Comparison of ENCODE assay signal across 7 cellular contexts in the genomic region with DNA sequence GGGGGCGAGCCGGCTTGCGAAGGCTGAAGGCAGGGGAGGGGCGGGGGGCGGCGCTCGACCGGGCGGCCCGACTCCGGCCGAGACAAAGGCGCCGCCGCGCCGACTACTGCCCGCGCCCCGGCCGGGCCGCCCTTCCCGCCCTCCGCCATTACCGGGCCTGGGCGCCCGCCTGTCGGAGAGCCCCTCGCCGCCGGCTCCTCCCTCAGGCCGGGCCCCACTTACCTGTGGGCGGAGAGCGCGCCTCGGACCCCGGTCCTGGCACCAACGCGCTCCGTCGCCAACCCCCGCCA. TPM values are rescaled to one million over a fixed set of nuclear protein-coding genes. Genes with fewer than 3 reads are reported as not detected.
DNase-seq lines count a peak whose midpoint lies in the region; ATAC-seq and TF ChIP-seq lines count a peak whose summit lies in the region.

No MANE protein-coding gene starts in this region.

- H3K9me3 ChIP-seq in HUES6 (ENCODE audit: control insufficient read depth, insufficient read depth, low read depth, low read length) (no peaks in the 10 kb centered on the region), mammary epithelial cell (replicated peaks; ENCODE audit: insufficient read depth, low read length) (no peaks in the 10 kb centered on the region)

- no TSS peak for BruUV-seq in mammary epithelial cell (replicated peaks; lab: Mats Ljungman, UMichigan)

- H3K36me3 Mint-ChIP-seq in memory B cell, result no peaks in the 10 kb centered on the region

- peak overlapping the region; percentile 93 for H2AFZ ChIP-seq in mammary epithelial cell (ENCODE audit: low read depth, low read length)

- in situ Hi-C loops in mammary epithelial cell (cut with MboI; ENCODE audit: low sequenced_read_pairs in 2 of 2), result no loop called here

- H3K4me1 Mint-ChIP-seq in memory B cell, result peaks cover 21% of the 10 kb centered on the region

- no peak for DNase-seq in mammary epithelial cell
- no peak for DNase-seq in memory B cell (ENCODE audit: low spot score in 2 of 2)
- DNase-seq in NCI-H2227 treated with DMSO at 0.1 percent for 48 hours (lab: John Stamatoyannopoulos, UW), result no peak
- no peak for DNase-seq in activated naive CD4-positive, alpha-beta T cell treated with Interleukin-2 at 50 U/mL for 16 hours

- intact Hi-C loops in mammary epithelial cell (cut with micrococcal nuclease), result loop anchor here (1.0 to 5.0 kb wide), 5 partner anchors 19 to 141 kb away; no protein-coding TSS in a partner anchor

- H3K79me2 ChIP-seq in mammary epithelial cell (ENCODE audit: insufficient read depth, low read length), result peaks cover 47% of the 10 kb centered on the region

- WGBS in mammary epithelial cell (ENCODE audit: low coverage, missing lambda C conversion rate), result no CpG with 5 or more reads among the region's 42 CpGs

- no peaks in the 10 kb centered on the region for H3K27me3 Mint-ChIP-seq in memory B cell

- H3K4me3 Mint-ChIP-seq in memory B cell, result peak overlapping the region; percentile 93

- H3K9ac ChIP-seq in HUES6 (ENCODE audit: low read length) (peak overlapping the region; percentile 97), mammary epithelial cell (ENCODE audit: insufficient read depth, low read length) (peak overlapping the region; percentile 71)

- CTCF ChIA-PET in mammary epithelial cell (lab: Charles Lee; ENCODE audit: low non-redundant PET), result no interaction called here

- H3K27ac ChIP-seq in HUES6 (ENCODE audit: low read depth, low read length) (peak overlapping the region; percentile 97), mammary epithelial cell (ENCODE audit: insufficient read depth, low read depth, low read length) (peak overlapping the region; percentile 83)

- no peaks in the 10 kb centered on the region for H4K20me1 ChIP-seq in mammary epithelial cell (ENCODE audit: insufficient read depth, low read length)

- no peak for TF ChIP-seq CTCF in mammary epithelial cell (conservative IDR thresholded peaks at IDR 0.05 in 1 of 2, IDR thresholded peaks at IDR 0.05 in 1 of 2; ENCODE audit: extremely low read depth in 1 of 2, insufficient read depth in 1 of 2, low read depth in 1 of 2, low read length in 2 of 2)

- H3K27me3 ChIP-seq in HUES6 (ENCODE audit: control insufficient read depth, insufficient read depth, low read length) (no peaks in the 10 kb centered on the region), mammary epithelial cell (ENCODE audit: insufficient read depth, low read length) (no peaks in the 10 kb centered on the region)

- ATAC-seq in GM18498 (IDR thresholded peaks at IDR 0.05; ENCODE audit: unreplicated experiment) (peak; percentile 63), GM21447 (IDR thresholded peaks at IDR 0.05; ENCODE audit: unreplicated experiment) (peak; percentile 41), memory B cell (ENCODE audit: low read depth) (peak; percentile 68)

- H3K9me3 Mint-ChIP-seq in memory B cell, result no peaks in the 10 kb centered on the region

- H3K4me1 ChIP-seq in HUES6 (ENCODE audit: control insufficient read depth, insufficient read depth, low read length), result peaks cover 26% of the 10 kb centered on the region
- peaks cover 3% of the 10 kb centered on the region for H3K4me1 ChIP-seq in mammary epithelial cell (ENCODE audit: insufficient read depth, low read length)

- H3K4me3 ChIP-seq in HUES6 (ENCODE audit: low read depth, low read length) (peak overlapping the region; percentile 79), mammary epithelial cell (replicated peaks in 1 of 3; ENCODE audit: insufficient read depth in 1 of 3, low read depth in 2 of 3, low read length in 3 of 3) (peak overlapping the region; percentile 44 to 95 (median 90))

- H3K4me2 ChIP-seq in mammary epithelial cell (ENCODE audit: insufficient read depth, low read depth, low read length), result peak overlapping the region; percentile 93

- dilution Hi-C loops in mammary epithelial cell (cut with HindIII; ENCODE audit: low sequenced_read_pairs), result no loop called here

- H3K27ac Mint-ChIP-seq in memory B cell, result peak overlapping the region; percentile 94

- H3K36me3 ChIP-seq in HUES6 (ENCODE audit: control insufficient read depth, insufficient read depth, low read length) (no peaks in the 10 kb centered on the region), mammary epithelial cell (ENCODE audit: insufficient read depth, low read length) (no peaks in the 10 kb centered on the region)

RNA-seq across cellular contexts. Expression of a gene that starts 0.3 kb away (rescaled TPM):
- total RNA-seq in mammary epithelial cell, result 10 to 100 TPM; 22.3 to 46.0 TPM
- polyA plus RNA-seq in mammary epithelial cell, result 10.9 TPM
- 21.2 TPM for polyA minus RNA-seq in mammary epithelial cell
